8 cellular contexts compared by ENCODE assay signal in the genomic region with DNA sequence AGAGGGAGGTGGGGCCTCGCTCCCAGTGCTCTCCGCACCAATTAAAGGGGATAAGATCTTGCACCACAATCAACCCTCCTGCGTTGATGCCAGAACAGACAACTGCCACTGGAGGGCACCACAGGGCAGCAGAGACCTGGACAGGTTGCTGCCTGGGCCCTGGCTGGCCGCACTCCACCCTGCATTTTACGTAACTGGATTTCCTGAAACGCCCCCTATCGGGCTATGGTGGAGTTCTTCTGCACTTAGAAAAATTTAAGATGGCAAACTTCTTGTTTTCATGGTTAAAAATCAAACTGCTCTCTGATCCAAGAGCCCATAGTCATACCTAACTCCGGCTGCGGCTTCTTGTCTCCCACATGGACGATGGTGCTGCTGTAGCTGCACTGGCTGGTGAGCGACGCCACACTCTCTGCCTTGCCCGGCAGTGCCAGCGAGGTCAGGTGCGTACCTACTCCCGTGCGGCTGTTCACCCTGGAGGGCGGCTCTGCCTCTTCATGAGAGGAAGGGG. TPM values are rescaled to one million over a fixed set of nuclear protein-coding genes. Genes with fewer than 3 reads are reported as not detected.
A peak's percentile ranks its signal among the peaks of the same experiment; 100 is the strongest.
DNase-seq lines count a peak whose midpoint lies in the region; ATAC-seq, FAIRE-seq and TF ChIP-seq lines count a peak whose summit lies in the region.

No MANE protein-coding gene starts in this region.

- H3K27me3 ChIP-seq in NT2/D1 (ENCODE audit: insufficient read depth, insufficient read length) (no peaks in the 10 kb centered on the region), endothelial cell of umbilical vein (ENCODE audit: control insufficient read depth in 2 of 2, insufficient read depth in 2 of 2, low read length in 2 of 2) (no peaks in the 10 kb centered on the region)

- no peak overlapping the region for H3K4me3 ChIP-seq in NT2/D1 (ENCODE audit: insufficient read length, low read depth)
- no peak overlapping the region for H3K4me3 ChIP-seq in endothelial cell of umbilical vein (replicated peaks in 1 of 3; ENCODE audit: insufficient read depth in 1 of 3, low read depth in 1 of 3, low read length in 3 of 3)

- H3K9me1 ChIP-seq in endothelial cell of umbilical vein (replicated peaks; ENCODE audit: control insufficient read depth, extremely low read depth, insufficient read depth, low read length), result no peaks in the 10 kb centered on the region

- no peak overlapping the region for H2AFZ ChIP-seq in endothelial cell of umbilical vein (ENCODE audit: low read depth, low read length)

- no peaks in the 10 kb centered on the region for H3K9me3 Mint-ChIP-seq in naive thymus-derived CD8-positive, alpha-beta T cell

- H3K79me2 ChIP-seq in endothelial cell of umbilical vein (ENCODE audit: control insufficient read depth, insufficient read depth, low read length), result no peaks in the 10 kb centered on the region

- peaks cover 0 to 60% (median 12%) of the 10 kb centered on the region in 3 donors for H3K36me3 Mint-ChIP-seq in naive thymus-derived CD8-positive, alpha-beta T cell

- ATAC-seq in naive thymus-derived CD8-positive, alpha-beta T cell, result peak; percentile 93 to 97
- ATAC-seq in GM19023 (IDR thresholded peaks at IDR 0.05; ENCODE audit: unreplicated experiment), result no peak

- no peaks in the 10 kb centered on the region for H3K27me3 Mint-ChIP-seq in naive thymus-derived CD8-positive, alpha-beta T cell

- dilution Hi-C loops in endothelial cell of umbilical vein (cut with MboI; ENCODE audit: extremely low pct_ligation_motif_present, low sequenced_read_pairs), result no loop called here

- H3K4me1 ChIP-seq in NT2/D1 (ENCODE audit: insufficient read depth, insufficient read length) (peaks cover 14% of the 10 kb centered on the region), endothelial cell of umbilical vein (ENCODE audit: control insufficient read depth, extremely low read depth, insufficient read depth, low read length) (no peaks in the 10 kb centered on the region)

- no TSS peak for BruUV-seq in endothelial cell of umbilical vein (replicated peaks; lab: Mats Ljungman, UMichigan)

- peak; percentile 91 to 93 for TF ChIP-seq CTCF in endothelial cell of umbilical vein (IDR thresholded peaks at IDR 0.05; ENCODE audit: extremely low read depth in 1 of 2, insufficient read depth in 1 of 2, low read depth in 1 of 2, low read length in 2 of 2)

- H3K27ac ChIP-seq in endothelial cell of umbilical vein (ENCODE audit: insufficient read depth, low read depth, low read length), result no peak overlapping the region

- H3K4me3 Mint-ChIP-seq in naive thymus-derived CD8-positive, alpha-beta T cell, result no peak overlapping the region

- CTCF ChIA-PET in endothelial cell of umbilical vein (lab: Charles Lee), result interaction anchor here (1.0 to 6.0 kb wide), 3 partner anchors 7 to 398 kb away, joined by 3 to 43 read pairs (median 3); a partner anchor contains a TSS

- DNase-seq in DMS79 (lab: John Stamatoyannopoulos, UW), result peak; percentile 56
- DNase-seq in HuH-7.5 (ENCODE audit: low spot score), result peak; percentile 86
- peak; percentile 94 for DNase-seq in NT2/D1 (ENCODE audit: low read depth, low spot score)
- peak; percentile 42 for DNase-seq in activated CD8-positive, alpha-beta memory T cell treated with anti-CD3 and anti-CD28 coated beads for 1 hour (ENCODE audit: extremely low read depth in 1 of 2, low read depth in 1 of 2)
- DNase-seq in endothelial cell of umbilical vein (ENCODE audit: low read depth, low spot score), result peak; percentile 80
- peak; percentile 49 to 85 (median 66) for DNase-seq in naive thymus-derived CD8-positive, alpha-beta T cell
- peak; percentile 13 for DNase-seq in stromal cell of bone marrow (ENCODE audit: low read depth)

- H3K4me2 ChIP-seq in endothelial cell of umbilical vein (ENCODE audit: insufficient read depth, low read length), result no peak overlapping the region

- H3K9me3 ChIP-seq in NT2/D1 (ENCODE audit: insufficient read depth, low read length) (no peaks in the 10 kb centered on the region), endothelial cell of umbilical vein (replicated peaks; ENCODE audit: control insufficient read depth, insufficient read depth, low read length) (no peaks in the 10 kb centered on the region)

- H3K27ac Mint-ChIP-seq in naive thymus-derived CD8-positive, alpha-beta T cell, result peak overlapping the region in 3 of 10 donors; percentile 40 to 53 (median 51)

- intact Hi-C loops in endothelial cell of umbilical vein (cut with micrococcal nuclease), result loop anchor here (1.0 to 10.0 kb wide), 5 partner anchors 49 to 398 kb away; a partner anchor contains a TSS

- H4K20me1 ChIP-seq in endothelial cell of umbilical vein (replicated peaks; ENCODE audit: control insufficient read depth, extremely low read depth, insufficient read depth, low read length), result no peaks in the 10 kb centered on the region

- FAIRE-seq in endothelial cell of umbilical vein (lab: Jason Lieb, UNC), result peak; percentile 84

- H3K9ac ChIP-seq in NT2/D1 (ENCODE audit: insufficient read length, low read depth), result no peak overlapping the region
- no peak overlapping the region for H3K9ac ChIP-seq in endothelial cell of umbilical vein (replicated peaks; ENCODE audit: extremely low read depth, insufficient read depth, low read length)

- POLR2A ChIA-PET in endothelial cell of umbilical vein (lab: Charles Lee), result no interaction called here
- POLR2A ChIA-PET in naive thymus-derived CD8-positive, alpha-beta T cell (lab: Charles Lee), result interaction anchor here (0.6 to 1.4 kb wide), 2 partner anchors 18 to 207 kb away, joined by 3 to 9 read pairs; no protein-coding TSS in a partner anchor

- peaks cover 64% of the 10 kb centered on the region for H3K36me3 ChIP-seq in NT2/D1 (ENCODE audit: insufficient read depth, insufficient read length, low read length)
- H3K36me3 ChIP-seq in endothelial cell of umbilical vein (ENCODE audit: control insufficient read depth in 2 of 2, extremely low read depth in 1 of 2, insufficient read depth in 2 of 2, low read length in 2 of 2), result peaks cover 0 to 3% of the 10 kb centered on the region in 2 experiments

- H3K4me1 Mint-ChIP-seq in naive thymus-derived CD8-positive, alpha-beta T cell, result peaks cover 0 to 2% (median under 1%) of the 10 kb centered on the region in 4 donors

- no peak for TF ChIP-seq POLR2A in endothelial cell of umbilical vein (IDR thresholded peaks at IDR 0.05; ENCODE audit: low read depth, low read length)

TF ChIP-seq in endothelial cell of umbilical vein, 7 proteins besides CTCF, POLR2A, EP300 and RAD21:
- TF ChIP-seq POLR2AphosphoS5 (IDR thresholded peaks at IDR 0.05; ENCODE audit: insufficient read depth, low read depth, low read length) (no peak), GATA2 (IDR thresholded peaks at IDR 0.05; ENCODE audit: insufficient read depth, insufficient read length, low read depth, low read length) (no peak), JUN (IDR thresholded peaks at IDR 0.05; ENCODE audit: borderline replicate concordance, insufficient read depth, insufficient read length, low read depth) (no peak), EZH2 (IDR thresholded peaks at IDR 0.05; ENCODE audit: borderline replicate concordance, low read depth, low read length, severe bottlenecking) (no peak), FOS (IDR thresholded peaks at IDR 0.05; ENCODE audit: borderline replicate concordance, insufficient read depth, low read length) (no peak), MYC (IDR thresholded peaks at IDR 0.05; ENCODE audit: low read depth, low read length) (no peak)
- TF ChIP-seq, protein P1, sequence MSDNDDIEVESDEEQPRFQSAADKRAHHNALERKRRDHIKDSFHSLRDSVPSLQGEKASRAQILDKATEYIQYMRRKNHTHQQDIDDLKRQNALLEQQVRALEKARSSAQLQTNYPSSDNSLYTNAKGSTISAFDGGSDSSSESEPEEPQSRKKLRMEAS (IDR thresholded peaks at IDR 0.05; ENCODE audit: insufficient read depth, insufficient read length), result no peak

RNA-seq across cellular contexts. Expression of a gene that starts 16.8 kb away (rescaled TPM):
- total RNA-seq in endothelial cell of umbilical vein, result 5.1 and 5.4 TPM in 2 replicates
- polyA plus RNA-seq in endothelial cell of umbilical vein, result 2.2 and 4.3 TPM in 2 replicates
- 1.9 and 2.1 TPM in 2 replicates for polyA plus RNA-seq in endothelial cell of umbilical vein (2011; cell fraction: cytosol; rRNA removed)
- polyA plus RNA-seq in endothelial cell of umbilical vein (2011; cell fraction: nucleus; rRNA removed), result 2.3 and 2.8 TPM in 2 replicates
- polyA plus RNA-seq in endothelial cell of umbilical vein (2012), result 0.98 and 1.0 TPM in 2 replicates
- 0.51 and 2.0 TPM in 2 replicates for polyA minus RNA-seq in endothelial cell of umbilical vein
- 2.3 TPM for polyA minus RNA-seq in endothelial cell of umbilical vein (2011; cell fraction: cytosol; rRNA and poly(A)+ RNA removed)
- 0.87 TPM in 1 of 2 replicates, not detected in the other for polyA minus RNA-seq in endothelial cell of umbilical vein (2011; cell fraction: nucleus; rRNA and poly(A)+ RNA removed)
- total RNA-seq in naive thymus-derived CD8-positive, alpha-beta T cell, result 1 to 10 TPM; 1.7 to 2.0 TPM
- 1 to 10 TPM in 1 of 3 donors, under 1 TPM in 1, not detected in 1; 0.33 to 2.0 TPM for polyA plus RNA-seq in naive thymus-derived CD8-positive, alpha-beta T cell

RNA-seq across cellular contexts. Expression of a gene that starts 31.8 kb away (rescaled TPM):
- total RNA-seq in endothelial cell of umbilical vein, result 3.3 and 3.8 TPM in 2 replicates
- 0.60 and 0.86 TPM in 2 replicates for polyA plus RNA-seq in endothelial cell of umbilical vein
- 0.86 and 1.1 TPM in 2 replicates for polyA plus RNA-seq in endothelial cell of umbilical vein (2011; cell fraction: cytosol; rRNA removed)
- polyA plus RNA-seq in endothelial cell of umbilical vein (2011; cell fraction: nucleus; rRNA removed), result 3.4 and 4.6 TPM in 2 replicates
- 1.3 and 1.7 TPM in 2 replicates for polyA plus RNA-seq in endothelial cell of umbilical vein (2012)
- polyA minus RNA-seq in endothelial cell of umbilical vein, result 3.9 and 5.3 TPM in 2 replicates
- polyA minus RNA-seq in endothelial cell of umbilical vein (2011; cell fraction: cytosol; rRNA and poly(A)+ RNA removed), result 3.7 TPM
- 5.0 and 5.8 TPM in 2 replicates for polyA minus RNA-seq in endothelial cell of umbilical vein (2011; cell fraction: nucleus; rRNA and poly(A)+ RNA removed)
- 10 to 100 TPM; 10.3 to 11.1 TPM for total RNA-seq in naive thymus-derived CD8-positive, alpha-beta T cell
- 1 to 10 TPM; 4.0 to 6.5 (median 4.7) TPM for polyA plus RNA-seq in naive thymus-derived CD8-positive, alpha-beta T cell

RNA-seq across cellular contexts. Expression of a gene that starts 53.2 kb away (rescaled TPM):
- total RNA-seq in endothelial cell of umbilical vein, result 47.5 and 49.2 TPM in 2 replicates
- polyA plus RNA-seq in endothelial cell of umbilical vein, result 37.8 and 49.8 TPM in 2 replicates
- 34.5 and 35.5 TPM in 2 replicates for polyA plus RNA-seq in endothelial cell of umbilical vein (2011; cell fraction: cytosol; rRNA removed)
- polyA plus RNA-seq in endothelial cell of umbilical vein (2011; cell fraction: nucleus; rRNA removed), result 109 and 114 TPM in 2 replicates
- 24.5 and 32.8 TPM in 2 replicates for polyA plus RNA-seq in endothelial cell of umbilical vein (2012)
- 42.0 and 47.4 TPM in 2 replicates for polyA minus RNA-seq in endothelial cell of umbilical vein
- 16.5 TPM for polyA minus RNA-seq in endothelial cell of umbilical vein (2011; cell fraction: cytosol; rRNA and poly(A)+ RNA removed)
- 49.9 and 52.2 TPM in 2 replicates for polyA minus RNA-seq in endothelial cell of umbilical vein (2011; cell fraction: nucleus; rRNA and poly(A)+ RNA removed)
- 100 to 1,000 TPM in 1 of 2 experiments, 10 to 100 TPM in 1; 83.5 to 100 TPM for total RNA-seq in naive thymus-derived CD8-positive, alpha-beta T cell
- polyA plus RNA-seq in naive thymus-derived CD8-positive, alpha-beta T cell, result 10 to 100 TPM; 39.1 to 42.1 (median 40.6) TPM

Comparison
In these comparisons a context has a peak if more than half of its experiments do, and no peak if none do; other contexts are left out.
1. DNase-seq: peak in every context shown above with its lines; median percentile 94 in NT2/D1; 86 in HuH-7.5; 80 in endothelial cell of umbilical vein; 66 in naive thymus-derived CD8-positive, alpha-beta T cell; 56 in DMS79; 42 in activated CD8-positive, alpha-beta memory T cell treated with anti-CD3 and anti-CD28 coated beads for 1 hour; 13 in stromal cell of bone marrow.